ENCODE assay signal across 14 cellular contexts in the genomic region with DNA sequence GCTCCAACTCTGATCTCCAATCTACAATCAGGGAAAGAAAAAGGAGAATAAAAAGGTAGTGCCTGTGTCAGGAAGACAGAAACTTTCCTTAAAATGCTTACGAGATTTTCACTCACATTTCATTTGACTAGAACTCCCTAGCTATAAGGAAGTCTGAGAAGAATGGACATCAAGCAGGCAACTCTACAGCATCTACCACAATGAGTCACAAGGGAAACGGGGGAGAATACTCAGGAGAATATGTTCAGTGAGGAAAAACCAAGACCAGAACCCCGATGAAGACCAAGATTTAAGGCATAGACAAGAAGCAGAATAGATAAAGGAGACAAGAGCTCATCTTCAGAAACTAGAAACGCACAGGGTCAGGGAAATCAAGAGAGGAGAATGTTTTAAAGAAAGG. TPM values are rescaled to one million over a fixed set of nuclear protein-coding genes. Genes with fewer than 3 reads are reported as not detected.
A peak's percentile ranks its signal among the peaks of the same experiment; 100 is the strongest.
DNase-seq lines count a peak whose midpoint lies in the region; ATAC-seq, FAIRE-seq and TF ChIP-seq lines count a peak whose summit lies in the region.
"Had no signal": no experiment of that assay in that cellular context is flagged by ENCODE, and none has a peak within 500 bp of the region (broad histone marks: within the 10 kb centered on the region; RNA-seq: fewer than 3 reads in every experiment).

No MANE protein-coding gene starts in this region.

- no peak for FAIRE-seq in endothelial cell of umbilical vein (lab: Jason Lieb, UNC)

- no peak for TF ChIP-seq POLR2A in endothelial cell of umbilical vein (IDR thresholded peaks at IDR 0.05; ENCODE audit: low read depth, low read length)

- intact Hi-C loops in endothelial cell of umbilical vein (cut with micrococcal nuclease), result loop anchor here (1.0 kb wide), 2 partner anchors 238 to 630 kb away; no protein-coding TSS in a partner anchor

- H3K27ac ChIP-seq in OCI-LY3 (ENCODE audit: low read length) (no peak overlapping the region), endothelial cell of umbilical vein (ENCODE audit: insufficient read depth, low read depth, low read length) (no peak overlapping the region), smooth muscle cell (ENCODE audit: low read depth) (no peak overlapping the region)
- H3K27ac ChIP-seq: sigmoid colon had no signal

- H3K36me3 Mint-ChIP-seq in activated naive CD4-positive, alpha-beta T cell treated with anti-CD3 and anti-CD28 coated beads, Interleukin-2, amount 50 U/mL, for 72 hours, result no peaks in the 10 kb centered on the region

- no peaks in the 10 kb centered on the region for H4K20me1 ChIP-seq in OCI-LY3 (ENCODE audit: insufficient read depth, low read length)
- H4K20me1 ChIP-seq in endothelial cell of umbilical vein (replicated peaks; ENCODE audit: control insufficient read depth, extremely low read depth, insufficient read depth, low read length), result no peaks in the 10 kb centered on the region
- no peaks in the 10 kb centered on the region for H4K20me1 ChIP-seq in smooth muscle cell (ENCODE audit: low read depth)

- WGBS in smooth muscle cell (ENCODE audit: low lambda C conversion rate), result 57% methylated on average over 4 of the region's 4 CpGs

- peak overlapping the region; percentile 46 for H3K4me2 ChIP-seq in OCI-LY3 (ENCODE audit: low read length)
- peak overlapping the region; percentile 65 for H3K4me2 ChIP-seq in endothelial cell of umbilical vein (ENCODE audit: insufficient read depth, low read length)
- H3K4me2 ChIP-seq in smooth muscle cell, result peak overlapping the region; percentile 61

- no peaks in the 10 kb centered on the region for H3K9me1 ChIP-seq in endothelial cell of umbilical vein (replicated peaks; ENCODE audit: control insufficient read depth, extremely low read depth, insufficient read depth, low read length)

- no peak for DNase-seq in activated naive CD4-positive, alpha-beta T cell treated with anti-CD3 and anti-CD28 coated beads, Interleukin-2, amount 50 U/mL, for 72 hours (ENCODE audit: low spot score in 2 of 2)
- no peak for DNase-seq in activated naive CD4-positive, alpha-beta T cell treated with Interleukin-2 at 50 U/mL for 16 hours
- DNase-seq in endothelial cell of umbilical vein (ENCODE audit: low read depth, low spot score) (peak; percentile 42), smooth muscle cell (lab: John Stamatoyannopoulos, UW; ENCODE audit: unreplicated experiment) (no peak), NCI-H1092 (lab: John Stamatoyannopoulos, UW) (no peak)
- no peak for DNase-seq in effector CD8-positive, alpha-beta T cell (lab: John Stamatoyannopoulos, UW)
- no peak for DNase-seq in central memory CD4-positive, alpha-beta T cell
- DNase-seq: activated naive CD8-positive, alpha-beta T cell treated with anti-CD3 and anti-CD28 coated beads, Interleukin-2, amount 10 ng/mL, durations not matched to agents 7 days and 5 days; NCI-H2081 treated with DMSO at 0.1 percent for 48 hours; sigmoid colon had no signal

- no peaks in the 10 kb centered on the region for H3K27me3 ChIP-seq in OCI-LY3 (ENCODE audit: low read depth, low read length)
- H3K27me3 ChIP-seq in endothelial cell of umbilical vein (ENCODE audit: control insufficient read depth in 2 of 2, insufficient read depth in 2 of 2, low read length in 2 of 2), result peaks cover 3 to 6% of the 10 kb centered on the region in 2 experiments
- H3K27me3 ChIP-seq in smooth muscle cell (ENCODE audit: low read depth), result no peaks in the 10 kb centered on the region
- H3K27me3 ChIP-seq: sigmoid colon had no signal

- no peak overlapping the region for H2AFZ ChIP-seq in OCI-LY3 (ENCODE audit: low read depth, low read length)
- H2AFZ ChIP-seq in endothelial cell of umbilical vein (ENCODE audit: low read depth, low read length), result peak overlapping the region; percentile 36
- no peak overlapping the region for H2AFZ ChIP-seq in smooth muscle cell (ENCODE audit: low read depth)

- POLR2A ChIA-PET in endothelial cell of umbilical vein (lab: Charles Lee), result no interaction called here

- no peaks in the 10 kb centered on the region for H3K9me3 Mint-ChIP-seq in activated naive CD4-positive, alpha-beta T cell treated with anti-CD3 and anti-CD28 coated beads, Interleukin-2, amount 50 U/mL, for 72 hours
- H3K9me3 Mint-ChIP-seq: activated naive CD8-positive, alpha-beta T cell treated with anti-CD3 and anti-CD28 coated beads, Interleukin-2, amount 10 ng/mL, durations not matched to agents 7 days and 5 days; immature natural killer cell; T-helper 2 cell treated with Interferon-gamma antibody and Interleukin-4, amounts not matched to agents 5 μg/mL and 100 μg/mL, for 36 hours; type B pancreatic cell had no signal

- BruUV-seq in endothelial cell of umbilical vein (replicated peaks; lab: Mats Ljungman, UMichigan), result no TSS peak

- dilution Hi-C loops in endothelial cell of umbilical vein (cut with MboI; ENCODE audit: extremely low pct_ligation_motif_present, low sequenced_read_pairs), result no loop called here

- TF ChIP-seq CTCF in OCI-LY3 (IDR thresholded peaks at IDR 0.05; ENCODE audit: low read depth, low read length) (no peak), endothelial cell of umbilical vein (IDR thresholded peaks at IDR 0.05; ENCODE audit: extremely low read depth in 1 of 2, insufficient read depth in 1 of 2, low read depth in 1 of 2, low read length in 2 of 2) (no peak), smooth muscle cell (IDR thresholded peaks at IDR 0.05; ENCODE audit: borderline replicate concordance, insufficient read depth, poor library complexity, severe bottlenecking) (no peak)

- H3K9ac ChIP-seq in OCI-LY3 (ENCODE audit: low read length), result no peak overlapping the region
- H3K9ac ChIP-seq in endothelial cell of umbilical vein (replicated peaks; ENCODE audit: extremely low read depth, insufficient read depth, low read length), result no peak overlapping the region
- H3K9ac ChIP-seq in smooth muscle cell (ENCODE audit: low read depth), result no peak overlapping the region

- H3K9me3 ChIP-seq in OCI-LY3 (ENCODE audit: insufficient read depth, low read length) (no peaks in the 10 kb centered on the region), endothelial cell of umbilical vein (replicated peaks; ENCODE audit: control insufficient read depth, insufficient read depth, low read length) (no peaks in the 10 kb centered on the region), smooth muscle cell (replicated peaks; ENCODE audit: low read depth) (no peaks in the 10 kb centered on the region)
- H3K9me3 ChIP-seq: sigmoid colon had no signal

- CTCF ChIA-PET in endothelial cell of umbilical vein (lab: Charles Lee), result interaction anchor here (0.5 to 6.9 kb wide), 22 partner anchors 8 to 1570 kb away, joined by 3 to 74 read pairs (median 4); a partner anchor contains a TSS

- H3F3A ChIP-seq in smooth muscle cell (ENCODE audit: low read depth), result peaks cover 3% of the 10 kb centered on the region

- H3K4me3 ChIP-seq in OCI-LY3 (ENCODE audit: low read length) (no peak overlapping the region), endothelial cell of umbilical vein (replicated peaks in 1 of 3; ENCODE audit: insufficient read depth in 1 of 3, low read depth in 1 of 3, low read length in 3 of 3) (no peak overlapping the region), smooth muscle cell (no peak overlapping the region)
- H3K4me3 ChIP-seq: sigmoid colon had no signal

- no peak overlapping the region for H3K27ac Mint-ChIP-seq in activated naive CD4-positive, alpha-beta T cell treated with anti-CD3 and anti-CD28 coated beads, Interleukin-2, amount 50 U/mL, for 72 hours
- H3K27ac Mint-ChIP-seq: activated naive CD8-positive, alpha-beta T cell treated with anti-CD3 and anti-CD28 coated beads, Interleukin-2, amount 10 ng/mL, durations not matched to agents 7 days and 5 days; immature natural killer cell; T-helper 2 cell treated with Interferon-gamma antibody and Interleukin-4, amounts not matched to agents 5 μg/mL and 100 μg/mL, for 36 hours; type B pancreatic cell had no signal

- H3K4me1 ChIP-seq in OCI-LY3 (ENCODE audit: low read length) (peaks cover 5% of the 10 kb centered on the region), endothelial cell of umbilical vein (ENCODE audit: control insufficient read depth, extremely low read depth, insufficient read depth, low read length) (peaks cover 5% of the 10 kb centered on the region), smooth muscle cell (ENCODE audit: low read depth) (no peaks in the 10 kb centered on the region)
- H3K4me1 ChIP-seq: sigmoid colon had no signal

- H3K79me2 ChIP-seq in OCI-LY3 (ENCODE audit: low read length) (no peaks in the 10 kb centered on the region), endothelial cell of umbilical vein (ENCODE audit: control insufficient read depth, insufficient read depth, low read length) (no peaks in the 10 kb centered on the region), smooth muscle cell (ENCODE audit: low read depth) (no peaks in the 10 kb centered on the region)

- peak; percentile 31 to 48 for ATAC-seq in activated naive CD4-positive, alpha-beta T cell treated with anti-CD3 and anti-CD28 coated beads, Interleukin-2, amount 50 U/mL, for 72 hours

- H3K36me3 ChIP-seq in OCI-LY3 (replicated peaks; ENCODE audit: low read depth, low read length) (peaks cover 2% of the 10 kb centered on the region), endothelial cell of umbilical vein (ENCODE audit: control insufficient read depth in 2 of 2, extremely low read depth in 1 of 2, insufficient read depth in 2 of 2, low read length in 2 of 2) (no peaks in the 10 kb centered on the region), smooth muscle cell (ENCODE audit: low read depth) (no peaks in the 10 kb centered on the region)
- H3K36me3 ChIP-seq: sigmoid colon had no signal

RNA-seq across cellular contexts. Expression of a gene that starts 9.0 kb away (rescaled TPM):
- total RNA-seq in activated naive CD4-positive, alpha-beta T cell treated with anti-CD3 and anti-CD28 coated beads, Interleukin-2, amount 50 U/mL, for 72 hours, result 1 to 10 TPM; 4.6 to 9.4 TPM
- total RNA-seq in endothelial cell of umbilical vein, result 3.6 and 7.1 TPM in 2 replicates
- 7.1 and 7.9 TPM in 2 replicates for polyA plus RNA-seq in endothelial cell of umbilical vein
- 7.9 and 9.1 TPM in 2 replicates for polyA plus RNA-seq in endothelial cell of umbilical vein (2011; cell fraction: cytosol; rRNA removed)
- polyA plus RNA-seq in endothelial cell of umbilical vein (2011; cell fraction: nucleus; rRNA removed), result 3.9 and 5.6 TPM in 2 replicates
- polyA plus RNA-seq in endothelial cell of umbilical vein (2012), result 11.4 and 13.3 TPM in 2 replicates
- polyA minus RNA-seq in endothelial cell of umbilical vein, result 3.7 and 5.8 TPM in 2 replicates
- polyA minus RNA-seq in endothelial cell of umbilical vein (2011; cell fraction: cytosol; rRNA and poly(A)+ RNA removed), result 11.8 TPM
- polyA minus RNA-seq in endothelial cell of umbilical vein (2011; cell fraction: nucleus; rRNA and poly(A)+ RNA removed), result 4.6 and 5.2 TPM in 2 replicates
- 18.5 and 19.8 TPM in 2 replicates for total RNA-seq in smooth muscle cell
- polyA plus RNA-seq in smooth muscle cell, result 8.6 and 11.4 TPM in 2 replicates

RNA-seq across cellular contexts. Expression of a gene that starts 51.5 kb away (rescaled TPM):
- 10 to 100 TPM; 12.4 to 15.5 TPM for total RNA-seq in activated naive CD4-positive, alpha-beta T cell treated with anti-CD3 and anti-CD28 coated beads, Interleukin-2, amount 50 U/mL, for 72 hours
- total RNA-seq in endothelial cell of umbilical vein (20.5 and 21.9 TPM in 2 replicates), smooth muscle cell (23.4 and 24.5 TPM in 2 replicates)
- polyA plus RNA-seq in endothelial cell of umbilical vein (6.5 and 6.6 TPM in 2 replicates), smooth muscle cell (4.1 and 5.5 TPM in 2 replicates)
- polyA plus RNA-seq in endothelial cell of umbilical vein (2011; cell fraction: cytosol; rRNA removed), result 6.2 and 9.7 TPM in 2 replicates
- 26.7 and 31.7 TPM in 2 replicates for polyA plus RNA-seq in endothelial cell of umbilical vein (2011; cell fraction: nucleus; rRNA removed)
- polyA plus RNA-seq in endothelial cell of umbilical vein (2012), result 7.8 and 9.2 TPM in 2 replicates
- 21.6 and 25.2 TPM in 2 replicates for polyA minus RNA-seq in endothelial cell of umbilical vein
- polyA minus RNA-seq in endothelial cell of umbilical vein (2011; cell fraction: cytosol; rRNA and poly(A)+ RNA removed), result 16.4 TPM
- polyA minus RNA-seq in endothelial cell of umbilical vein (2011; cell fraction: nucleus; rRNA and poly(A)+ RNA removed), result 13.7 and 24.4 TPM in 2 replicates
